Comparison of ENCODE assay signal across 1 cellular context in the genomic region with DNA sequence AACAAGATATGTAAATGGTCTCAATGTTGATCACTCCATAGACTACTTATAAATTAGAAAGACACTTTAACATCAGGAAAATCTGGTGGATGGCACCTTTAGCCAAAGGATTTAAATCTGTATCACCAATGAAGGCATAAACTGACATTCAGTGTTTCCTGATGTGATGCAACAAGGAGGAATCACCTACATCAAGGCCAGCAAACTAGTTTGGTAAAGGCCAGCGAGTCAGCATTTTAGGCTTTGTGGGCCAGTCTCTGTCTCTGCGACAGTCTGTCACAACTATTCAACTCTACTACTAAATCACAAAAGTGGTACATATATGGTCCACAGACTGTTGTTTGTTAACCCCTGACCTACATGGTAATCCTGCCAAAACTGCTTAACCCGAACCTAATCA.
TF ChIP-seq lines count a peak whose summit lies in the region.

No MANE protein-coding gene starts in this region.

TF ChIP-seq in GM23338, 12 proteins besides CTCF, POLR2A, EP300 and RAD21 (continued from another document):
- TF ChIP-seq, protein P1, sequence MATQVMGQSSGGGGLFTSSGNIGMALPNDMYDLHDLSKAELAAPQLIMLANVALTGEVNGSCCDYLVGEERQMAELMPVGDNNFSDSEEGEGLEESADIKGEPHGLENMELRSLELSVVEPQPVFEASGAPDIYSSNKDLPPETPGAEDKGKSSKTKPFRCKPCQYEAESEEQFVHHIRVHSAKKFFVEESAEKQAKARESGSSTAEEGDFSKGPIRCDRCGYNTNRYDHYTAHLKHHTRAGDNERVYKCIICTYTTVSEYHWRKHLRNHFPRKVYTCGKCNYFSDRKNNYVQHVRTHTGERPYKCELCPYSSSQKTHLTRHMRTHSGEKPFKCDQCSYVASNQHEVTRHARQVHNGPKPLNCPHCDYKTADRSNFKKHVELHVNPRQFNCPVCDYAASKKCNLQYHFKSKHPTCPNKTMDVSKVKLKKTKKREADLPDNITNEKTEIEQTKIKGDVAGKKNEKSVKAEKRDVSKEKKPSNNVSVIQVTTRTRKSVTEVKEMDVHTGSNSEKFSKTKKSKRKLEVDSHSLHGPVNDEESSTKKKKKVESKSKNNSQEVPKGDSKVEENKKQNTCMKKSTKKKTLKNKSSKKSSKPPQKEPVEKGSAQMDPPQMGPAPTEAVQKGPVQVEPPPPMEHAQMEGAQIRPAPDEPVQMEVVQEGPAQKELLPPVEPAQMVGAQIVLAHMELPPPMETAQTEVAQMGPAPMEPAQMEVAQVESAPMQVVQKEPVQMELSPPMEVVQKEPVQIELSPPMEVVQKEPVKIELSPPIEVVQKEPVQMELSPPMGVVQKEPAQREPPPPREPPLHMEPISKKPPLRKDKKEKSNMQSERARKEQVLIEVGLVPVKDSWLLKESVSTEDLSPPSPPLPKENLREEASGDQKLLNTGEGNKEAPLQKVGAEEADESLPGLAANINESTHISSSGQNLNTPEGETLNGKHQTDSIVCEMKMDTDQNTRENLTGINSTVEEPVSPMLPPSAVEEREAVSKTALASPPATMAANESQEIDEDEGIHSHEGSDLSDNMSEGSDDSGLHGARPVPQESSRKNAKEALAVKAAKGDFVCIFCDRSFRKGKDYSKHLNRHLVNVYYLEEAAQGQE (IDR thresholded peaks at IDR 0.05; ENCODE audit: unreplicated experiment), result no peak
- TF ChIP-seq POLR2AphosphoS5 (IDR thresholded peaks at IDR 0.05; ENCODE audit: low read depth), result no peak
- TF ChIP-seq, protein P2, sequence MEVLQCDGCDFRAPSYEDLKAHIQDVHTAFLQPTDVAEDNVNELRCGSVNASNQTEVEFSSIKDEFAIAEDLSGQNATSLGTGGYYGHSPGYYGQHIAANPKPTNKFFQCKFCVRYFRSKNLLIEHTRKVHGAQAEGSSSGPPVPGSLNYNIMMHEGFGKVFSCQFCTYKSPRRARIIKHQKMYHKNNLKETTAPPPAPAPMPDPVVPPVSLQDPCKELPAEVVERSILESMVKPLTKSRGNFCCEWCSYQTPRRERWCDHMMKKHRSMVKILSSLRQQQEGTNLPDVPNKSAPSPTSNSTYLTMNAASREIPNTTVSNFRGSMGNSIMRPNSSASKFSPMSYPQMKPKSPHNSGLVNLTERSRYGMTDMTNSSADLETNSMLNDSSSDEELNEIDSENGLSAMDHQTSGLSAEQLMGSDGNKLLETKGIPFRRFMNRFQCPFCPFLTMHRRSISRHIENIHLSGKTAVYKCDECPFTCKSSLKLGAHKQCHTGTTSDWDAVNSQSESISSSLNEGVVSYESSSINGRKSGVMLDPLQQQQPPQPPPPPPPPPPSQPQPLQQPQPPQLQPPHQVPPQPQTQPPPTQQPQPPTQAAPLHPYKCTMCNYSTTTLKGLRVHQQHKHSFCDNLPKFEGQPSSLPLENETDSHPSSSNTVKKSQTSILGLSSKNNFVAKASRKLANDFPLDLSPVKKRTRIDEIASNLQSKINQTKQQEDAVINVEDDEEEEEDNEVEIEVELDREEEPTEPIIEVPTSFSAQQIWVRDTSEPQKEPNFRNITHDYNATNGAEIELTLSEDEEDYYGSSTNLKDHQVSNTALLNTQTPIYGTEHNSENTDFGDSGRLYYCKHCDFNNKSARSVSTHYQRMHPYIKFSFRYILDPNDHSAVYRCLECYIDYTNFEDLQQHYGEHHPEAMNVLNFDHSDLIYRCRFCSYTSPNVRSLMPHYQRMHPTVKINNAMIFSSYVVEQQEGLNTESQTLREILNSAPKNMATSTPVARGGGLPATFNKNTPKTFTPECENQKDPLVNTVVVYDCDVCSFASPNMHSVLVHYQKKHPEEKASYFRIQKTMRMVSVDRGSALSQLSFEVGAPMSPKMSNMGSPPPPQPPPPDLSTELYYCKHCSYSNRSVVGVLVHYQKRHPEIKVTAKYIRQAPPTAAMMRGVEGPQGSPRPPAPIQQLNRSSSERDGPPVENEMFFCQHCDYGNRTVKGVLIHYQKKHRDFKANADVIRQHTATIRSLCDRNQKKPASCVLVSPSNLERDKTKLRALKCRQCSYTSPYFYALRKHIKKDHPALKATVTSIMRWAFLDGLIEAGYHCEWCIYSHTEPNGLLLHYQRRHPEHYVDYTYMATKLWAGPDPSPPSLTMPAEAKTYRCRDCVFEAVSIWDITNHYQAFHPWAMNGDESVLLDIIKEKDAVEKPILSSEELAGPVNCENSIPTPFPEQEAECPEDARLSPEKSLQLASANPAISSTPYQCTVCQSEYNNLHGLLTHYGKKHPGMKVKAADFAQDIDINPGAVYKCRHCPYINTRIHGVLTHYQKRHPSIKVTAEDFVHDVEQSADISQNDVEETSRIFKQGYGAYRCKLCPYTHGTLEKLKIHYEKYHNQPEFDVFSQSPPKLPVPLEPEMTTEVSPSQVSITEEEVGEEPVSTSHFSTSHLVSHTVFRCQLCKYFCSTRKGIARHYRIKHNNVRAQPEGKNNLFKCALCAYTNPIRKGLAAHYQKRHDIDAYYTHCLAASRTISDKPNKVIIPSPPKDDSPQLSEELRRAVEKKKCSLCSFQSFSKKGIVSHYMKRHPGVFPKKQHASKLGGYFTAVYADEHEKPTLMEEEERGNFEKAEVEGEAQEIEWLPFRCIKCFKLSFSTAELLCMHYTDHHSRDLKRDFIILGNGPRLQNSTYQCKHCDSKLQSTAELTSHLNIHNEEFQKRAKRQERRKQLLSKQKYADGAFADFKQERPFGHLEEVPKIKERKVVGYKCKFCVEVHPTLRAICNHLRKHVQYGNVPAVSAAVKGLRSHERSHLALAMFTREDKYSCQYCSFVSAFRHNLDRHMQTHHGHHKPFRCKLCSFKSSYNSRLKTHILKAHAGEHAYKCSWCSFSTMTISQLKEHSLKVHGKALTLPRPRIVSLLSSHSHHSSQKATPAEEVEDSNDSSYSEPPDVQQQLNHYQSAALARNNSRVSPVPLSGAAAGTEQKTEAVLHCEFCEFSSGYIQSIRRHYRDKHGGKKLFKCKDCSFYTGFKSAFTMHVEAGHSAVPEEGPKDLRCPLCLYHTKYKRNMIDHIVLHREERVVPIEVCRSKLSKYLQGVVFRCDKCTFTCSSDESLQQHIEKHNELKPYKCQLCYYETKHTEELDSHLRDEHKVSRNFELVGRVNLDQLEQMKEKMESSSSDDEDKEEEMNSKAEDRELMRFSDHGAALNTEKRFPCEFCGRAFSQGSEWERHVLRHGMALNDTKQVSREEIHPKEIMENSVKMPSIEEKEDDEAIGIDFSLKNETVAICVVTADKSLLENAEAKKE (CRISPR knock-in tag; IDR thresholded peaks at IDR 0.05), result no peak
